In the genomic region with DNA sequence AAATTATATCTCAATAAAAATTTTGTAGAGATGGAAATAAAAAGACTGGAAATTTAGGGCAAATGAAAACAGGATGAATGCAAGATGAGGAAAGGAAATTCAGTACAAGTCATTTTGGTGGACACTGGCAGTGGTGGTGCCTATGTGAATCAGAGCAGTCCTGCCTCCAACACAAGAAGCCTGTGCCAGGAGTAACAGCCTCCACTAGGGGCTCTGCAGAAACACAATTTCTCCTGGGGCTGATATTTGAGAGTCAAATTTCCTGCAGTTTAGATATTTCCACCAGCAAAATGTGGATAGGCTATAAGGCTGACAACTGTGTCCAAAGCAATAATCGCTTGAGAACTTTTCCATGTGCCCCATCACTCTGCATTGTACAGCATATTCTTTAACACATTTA, we compare ENCODE assay signal across 9 cellular contexts. TPM values are rescaled to one million over a fixed set of nuclear protein-coding genes. Genes with fewer than 3 reads are reported as not detected.
DNase-seq lines count a peak whose midpoint lies in the region; FAIRE-seq and TF ChIP-seq lines count a peak whose summit lies in the region.
"Had no signal": no experiment of that assay in that cellular context is flagged by ENCODE, and none has a peak within 500 bp of the region (broad histone marks: within the 10 kb centered on the region; RNA-seq: fewer than 3 reads in every experiment).

No MANE protein-coding gene starts in this region.

- H3K4me1 ChIP-seq in suprapubic skin = peaks cover 13% of the 10 kb centered on the region

- TF ChIP-seq CTCF in suprapubic skin (IDR thresholded peaks at IDR 0.05) = peak; percentile 19 to 49

- H3K9me3 ChIP-seq in suprapubic skin = no peaks in the 10 kb centered on the region

- H3K4me3 ChIP-seq in suprapubic skin = no peak overlapping the region
- H3K4me3 ChIP-seq: K562 had no signal

- no peak for TF ChIP-seq EP300 in suprapubic skin (IDR thresholded peaks at IDR 0.05)

- H3K27me3 ChIP-seq in suprapubic skin = no peaks in the 10 kb centered on the region

- WGBS in suprapubic skin = 63% methylated on average over 1 of the region's 1 CpG

- no peaks in the 10 kb centered on the region for H3K36me3 ChIP-seq in suprapubic skin

- H3K27ac ChIP-seq in suprapubic skin = no peak overlapping the region

- DNase-seq in HT1080 (ENCODE audit: low read depth) (peak; percentile 15), amniotic epithelial cell (ENCODE audit: low read depth) (peak; percentile 51), iPS-NIHi11 (ENCODE audit: low spot score) (peak; percentile 43), suprapubic skin (ENCODE audit: low spot score in 2 of 2) (no peak), GM12892 (ENCODE audit: insufficient read length) (no peak), SK-N-DZ (ENCODE audit: low spot score) (no peak), NCI-H1417 (lab: John Stamatoyannopoulos, UW) (no peak)
- no peak for DNase-seq in activated T-cell treated with anti-CD3 and anti-CD28 coated beads, Interleukin-2, amount 50 U/mL, for 48 hours

- no peak for FAIRE-seq in GM12892 (lab: Jason Lieb, UNC)
- FAIRE-seq: K562 had no signal

- TF ChIP-seq POLR2A in suprapubic skin (IDR thresholded peaks at IDR 0.05) (no peak), GM12892 (IDR thresholded peaks at IDR 0.05; ENCODE audit: low read depth, low read length) (no peak)

RNA-seq across cellular contexts. Expression of a gene that starts 4.7 kb away (rescaled TPM):
- total RNA-seq in HT1080 (2014; rRNA removed; shearing (Covaris generic)) = 0.27 and 0.48 TPM in 2 replicates
- polyA plus RNA-seq in HT1080 (2015; cell fraction: cytosol; rRNA removed) = 1.2 and 1.4 TPM in 2 replicates
- 3.6 and 4.6 TPM in 2 replicates for polyA plus RNA-seq in HT1080 (2015; cell fraction: nucleus; rRNA removed)
- 10 to 100 TPM; 93.0 to 97.0 (median 95.0) TPM for total RNA-seq in suprapubic skin
- 0.04 TPM for polyA plus RNA-seq in GM12892 (2012; ENCODE audit: missing spikeins)
- polyA plus RNA-seq in SK-N-DZ (2014; cell fraction: cytosol; rRNA removed) = 0.71 and 0.85 TPM in 2 replicates
- 0.14 and 0.49 TPM in 2 replicates for polyA plus RNA-seq in SK-N-DZ (2014; cell fraction: nucleus; rRNA removed)

Comparison
In these comparisons a context has a peak if more than half of its experiments do, and no peak if none do; other contexts are left out.
1. DNase-seq: peak in HT1080 (single experiment), amniotic epithelial cell (single experiment) and iPS-NIHi11 (single experiment); none in suprapubic skin (0 of 2), GM12892 (single experiment), SK-N-DZ (single experiment), activated T-cell treated with anti-CD3 and anti-CD28 coated beads, Interleukin-2, amount 50 U/mL, for 48 hours (0 of 2) and NCI-H1417 (0 of 3).
2. RNA of a gene that starts 4.7 kb away (total RNA-seq): 93.0 to 97.0 TPM in suprapubic skin; 0.27 to 0.48 TPM in HT1080; every median in the first group is over 10 times any median in the second.